In the genomic region with DNA sequence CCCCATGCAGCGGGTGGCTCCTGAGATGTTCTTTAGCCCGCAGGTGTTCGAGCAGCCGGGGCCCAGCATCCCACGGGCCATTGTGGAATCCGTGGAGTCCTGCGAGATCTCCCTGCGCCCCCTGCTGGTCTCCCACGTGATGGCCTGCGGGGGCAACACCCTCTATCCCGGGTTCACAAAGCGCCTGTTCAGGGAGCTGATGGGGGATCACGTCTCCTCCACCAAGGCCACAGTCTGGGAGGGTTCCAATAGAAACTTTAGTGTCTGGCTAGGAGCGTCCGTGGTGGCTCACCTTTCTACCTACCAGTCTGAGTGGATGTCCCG, we compare ENCODE assay signal across 2 cellular contexts.
TF ChIP-seq lines count a peak whose summit lies in the region.

No MANE protein-coding gene starts in this region.

TF ChIP-seq in GM12878, 131 proteins besides CTCF, POLR2A, EP300 and RAD21 (continued from another document):
- no peak for TF ChIP-seq PAX5 (IDR thresholded peaks at IDR 0.05; ENCODE audit: borderline replicate concordance, low read depth, low read length)

TF ChIP-seq in liver, 16 proteins besides CTCF, POLR2A, EP300 and RAD21 (continued from another document):
- TF ChIP-seq, protein P1, sequence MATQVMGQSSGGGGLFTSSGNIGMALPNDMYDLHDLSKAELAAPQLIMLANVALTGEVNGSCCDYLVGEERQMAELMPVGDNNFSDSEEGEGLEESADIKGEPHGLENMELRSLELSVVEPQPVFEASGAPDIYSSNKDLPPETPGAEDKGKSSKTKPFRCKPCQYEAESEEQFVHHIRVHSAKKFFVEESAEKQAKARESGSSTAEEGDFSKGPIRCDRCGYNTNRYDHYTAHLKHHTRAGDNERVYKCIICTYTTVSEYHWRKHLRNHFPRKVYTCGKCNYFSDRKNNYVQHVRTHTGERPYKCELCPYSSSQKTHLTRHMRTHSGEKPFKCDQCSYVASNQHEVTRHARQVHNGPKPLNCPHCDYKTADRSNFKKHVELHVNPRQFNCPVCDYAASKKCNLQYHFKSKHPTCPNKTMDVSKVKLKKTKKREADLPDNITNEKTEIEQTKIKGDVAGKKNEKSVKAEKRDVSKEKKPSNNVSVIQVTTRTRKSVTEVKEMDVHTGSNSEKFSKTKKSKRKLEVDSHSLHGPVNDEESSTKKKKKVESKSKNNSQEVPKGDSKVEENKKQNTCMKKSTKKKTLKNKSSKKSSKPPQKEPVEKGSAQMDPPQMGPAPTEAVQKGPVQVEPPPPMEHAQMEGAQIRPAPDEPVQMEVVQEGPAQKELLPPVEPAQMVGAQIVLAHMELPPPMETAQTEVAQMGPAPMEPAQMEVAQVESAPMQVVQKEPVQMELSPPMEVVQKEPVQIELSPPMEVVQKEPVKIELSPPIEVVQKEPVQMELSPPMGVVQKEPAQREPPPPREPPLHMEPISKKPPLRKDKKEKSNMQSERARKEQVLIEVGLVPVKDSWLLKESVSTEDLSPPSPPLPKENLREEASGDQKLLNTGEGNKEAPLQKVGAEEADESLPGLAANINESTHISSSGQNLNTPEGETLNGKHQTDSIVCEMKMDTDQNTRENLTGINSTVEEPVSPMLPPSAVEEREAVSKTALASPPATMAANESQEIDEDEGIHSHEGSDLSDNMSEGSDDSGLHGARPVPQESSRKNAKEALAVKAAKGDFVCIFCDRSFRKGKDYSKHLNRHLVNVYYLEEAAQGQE (IDR thresholded peaks at IDR 0.05) = no peak
- TF ChIP-seq HNF4G (IDR thresholded peaks at IDR 0.05) (no peak), SP1 (IDR thresholded peaks at IDR 0.05) (no peak), FOXA1 (IDR thresholded peaks at IDR 0.05) (no peak), HNF4A (conservative IDR thresholded peaks at IDR 0.05) (no peak), TAF1 (conservative IDR thresholded peaks at IDR 0.05) (no peak), FOXA2 (IDR thresholded peaks at IDR 0.05) (no peak), RXRA (IDR thresholded peaks at IDR 0.05) (no peak)
- TF ChIP-seq, protein P2, sequence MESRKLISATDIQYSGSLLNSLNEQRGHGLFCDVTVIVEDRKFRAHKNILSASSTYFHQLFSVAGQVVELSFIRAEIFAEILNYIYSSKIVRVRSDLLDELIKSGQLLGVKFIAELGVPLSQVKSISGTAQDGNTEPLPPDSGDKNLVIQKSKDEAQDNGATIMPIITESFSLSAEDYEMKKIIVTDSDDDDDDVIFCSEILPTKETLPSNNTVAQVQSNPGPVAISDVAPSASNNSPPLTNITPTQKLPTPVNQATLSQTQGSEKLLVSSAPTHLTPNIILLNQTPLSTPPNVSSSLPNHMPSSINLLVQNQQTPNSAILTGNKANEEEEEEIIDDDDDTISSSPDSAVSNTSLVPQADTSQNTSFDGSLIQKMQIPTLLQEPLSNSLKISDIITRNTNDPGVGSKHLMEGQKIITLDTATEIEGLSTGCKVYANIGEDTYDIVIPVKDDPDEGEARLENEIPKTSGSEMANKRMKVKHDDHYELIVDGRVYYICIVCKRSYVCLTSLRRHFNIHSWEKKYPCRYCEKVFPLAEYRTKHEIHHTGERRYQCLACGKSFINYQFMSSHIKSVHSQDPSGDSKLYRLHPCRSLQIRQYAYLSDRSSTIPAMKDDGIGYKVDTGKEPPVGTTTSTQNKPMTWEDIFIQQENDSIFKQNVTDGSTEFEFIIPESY (IDR thresholded peaks at IDR 0.05) = no peak
- TF ChIP-seq, protein P3, sequence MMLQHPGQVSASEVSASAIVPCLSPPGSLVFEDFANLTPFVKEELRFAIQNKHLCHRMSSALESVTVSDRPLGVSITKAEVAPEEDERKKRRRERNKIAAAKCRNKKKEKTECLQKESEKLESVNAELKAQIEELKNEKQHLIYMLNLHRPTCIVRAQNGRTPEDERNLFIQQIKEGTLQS (IDR thresholded peaks at IDR 0.05) = no peak
